14 cellular contexts compared by ENCODE assay signal in genomic region chrX:131277543-131278115, GRCh38. TPM values are rescaled to one million over a fixed set of nuclear protein-coding genes. Genes with fewer than 3 reads are reported as not detected.
"Had no signal": no experiment of that assay in that cellular context is flagged by ENCODE, and none has a peak within 500 bp of the region (broad histone marks: within the 10 kb centered on the region; RNA-seq: fewer than 3 reads in every experiment).

No MANE protein-coding gene starts in this region.

- DNase-seq: activated CD4-positive, alpha-beta memory T cell treated with anti-CD3 and anti-CD28 coated beads for 36 hours; activated CD4-positive, alpha-beta T cell treated with anti-CD3 and anti-CD28 coated beads for 4 hours; activated T-cell treated with anti-CD3 and anti-CD28 coated beads for 4 hours; effector memory CD8-positive, alpha-beta T cell; hypothalamus; kidney; left ventricle myocardium inferior; mesenchymal stem cell; mucosa of descending colon; naive B cell; stimulated activated CD4-positive, alpha-beta T cell treated with anti-CD3 and anti-CD28 coated beads, Interleukin-2, amount 100 ng/mL, for 24 hours; stimulated activated naive CD4-positive, alpha-beta T cell treated with Interleukin-2 at 50 U/mL for 16 hours; T-helper 2 cell; tibial artery had no signal

- ATAC-seq: effector memory CD8-positive, alpha-beta T cell; mucosa of descending colon had no signal

RNA-seq across cellular contexts. Expression of gene IGSF1, which starts 11.5 kb away (rescaled TPM):
- total RNA-seq: activated CD4-positive, alpha-beta memory T cell treated with anti-CD3 and anti-CD28 coated beads for 36 hours had no signal
